In genomic region chr5:10536931-10537579, GRCh38 we compare ENCODE assay signal across 9 cellular contexts. TPM values are rescaled to one million over a fixed set of nuclear protein-coding genes. Genes with fewer than 3 reads are reported as not detected.
DNase-seq lines count a peak whose midpoint lies in the region; ATAC-seq lines count a peak whose summit lies in the region.
"Had no signal": no experiment of that assay in that cellular context is flagged by ENCODE, and none has a peak within 500 bp of the region (broad histone marks: within the 10 kb centered on the region; RNA-seq: fewer than 3 reads in every experiment).

No MANE protein-coding gene starts in this region.

- H3K27ac Mint-ChIP-seq in CD8-positive, alpha-beta memory T cell = peak overlapping the region in 4 of 8 donors; percentile 43 to 87 (median 65)
- peak overlapping the region; percentile 88 for H3K27ac Mint-ChIP-seq in memory B cell
- H3K27ac Mint-ChIP-seq: activated naive CD4-positive, alpha-beta T cell treated with anti-CD3 and anti-CD28 coated beads, Interleukin-2, amount 50 U/mL, for 72 hours had no signal

- CTCF ChIA-PET in CD8-positive, alpha-beta memory T cell (lab: Charles Lee) = no interaction called here

- H3K4me3 Mint-ChIP-seq in CD8-positive, alpha-beta memory T cell = peak overlapping the region in 4 of 7 donors; percentile 24 to 70 (median 53)
- peak overlapping the region; percentile 81 for H3K4me3 Mint-ChIP-seq in memory B cell

- POLR2A ChIA-PET in CD8-positive, alpha-beta memory T cell (lab: Charles Lee) = no interaction called here

- ATAC-seq in GM21529 (IDR thresholded peaks at IDR 0.05; ENCODE audit: unreplicated experiment) (peak; percentile 56), memory B cell (ENCODE audit: low read depth) (peak; percentile 88), GM19328 (IDR thresholded peaks at IDR 0.05; ENCODE audit: unreplicated experiment) (no peak)

- H3K4me1 Mint-ChIP-seq in CD8-positive, alpha-beta memory T cell = peaks cover 9 to 16% (median 10%) of the 10 kb centered on the region in 3 donors
- peaks cover 20% of the 10 kb centered on the region for H3K4me1 Mint-ChIP-seq in memory B cell

- no peaks in the 10 kb centered on the region for H3K36me3 ChIP-seq in CD8-positive, alpha-beta memory T cell (ENCODE audit: insufficient read depth, low read length)

- no peaks in the 10 kb centered on the region for H3K36me3 Mint-ChIP-seq in CD8-positive, alpha-beta memory T cell
- H3K36me3 Mint-ChIP-seq in memory B cell = no peaks in the 10 kb centered on the region
- H3K36me3 Mint-ChIP-seq: activated naive CD4-positive, alpha-beta T cell treated with anti-CD3 and anti-CD28 coated beads, Interleukin-2, amount 50 U/mL, for 72 hours had no signal

- H3K4me1 ChIP-seq in CD8-positive, alpha-beta memory T cell (ENCODE audit: insufficient read depth, low read length) = peaks cover 15% of the 10 kb centered on the region

- DNase-seq in CD8-positive, alpha-beta memory T cell = no peak
- DNase-seq in SKM-1 treated with dmso at 0.1 percent for 144 hours (lab: John Stamatoyannopoulos, UW; ENCODE audit: unreplicated experiment) (peak; percentile 81), memory B cell (ENCODE audit: low spot score in 2 of 2) (peak; percentile 17 to 34), ACHN (no peak), DMS53 treated with DMSO at 0.1 percent for 48 hours (lab: John Stamatoyannopoulos, UW; ENCODE audit: unreplicated experiment) (no peak)
- no peak for DNase-seq in stimulated activated CD4-positive, alpha-beta T cell treated with anti-CD3 and anti-CD28 coated beads, Interleukin-2, amount 100 ng/mL, for 48 hours

- no peak overlapping the region for H3K27ac ChIP-seq in CD8-positive, alpha-beta memory T cell (ENCODE audit: low read depth, low read length)

- no peaks in the 10 kb centered on the region for H3K9me3 ChIP-seq in CD8-positive, alpha-beta memory T cell (ENCODE audit: low read length)

- in situ Hi-C loops in ACHN (cut with HindIII; ENCODE audit: low pct_ligation_motif_present, low pct_unique_long_range_greater_than_20kb, low sequenced_read_pairs) = no loop called here

- H3K27me3 ChIP-seq in CD8-positive, alpha-beta memory T cell (ENCODE audit: insufficient read depth, low read length, poor library complexity, severe bottlenecking) = peaks cover 3% of the 10 kb centered on the region

- H3K9me3 Mint-ChIP-seq in CD8-positive, alpha-beta memory T cell = no peaks in the 10 kb centered on the region
- no peaks in the 10 kb centered on the region for H3K9me3 Mint-ChIP-seq in memory B cell
- H3K9me3 Mint-ChIP-seq: activated naive CD4-positive, alpha-beta T cell treated with anti-CD3 and anti-CD28 coated beads, Interleukin-2, amount 50 U/mL, for 72 hours had no signal

- peaks cover 22 to 50% of the 10 kb centered on the region in 2 donors for H3K27me3 Mint-ChIP-seq in CD8-positive, alpha-beta memory T cell
- peaks cover 2% of the 10 kb centered on the region for H3K27me3 Mint-ChIP-seq in memory B cell

- no peak overlapping the region for H3K4me3 ChIP-seq in CD8-positive, alpha-beta memory T cell (ENCODE audit: low read length)

RNA-seq across cellular contexts. Expression of gene ANKRD33B, which starts 26.8 kb away (rescaled TPM):
- 10 to 100 TPM; 29.6 to 32.7 TPM for total RNA-seq in CD8-positive, alpha-beta memory T cell
- 0.06 TPM for polyA plus RNA-seq in CD8-positive, alpha-beta memory T cell

Comparison
In these comparisons a context has a peak if more than half of its experiments do, and no peak if none do; other contexts are left out.
1. DNase-seq: peak in SKM-1 treated with dmso at 0.1 percent for 144 hours (single experiment) and memory B cell (2 of 2); none in CD8-positive, alpha-beta memory T cell (0 of 5), stimulated activated CD4-positive, alpha-beta T cell treated with anti-CD3 and anti-CD28 coated beads, Interleukin-2, amount 100 ng/mL, for 48 hours (0 of 2), ACHN (single experiment) and DMS53 treated with DMSO at 0.1 percent for 48 hours (single experiment).